ENCODE assay signal across 8 cellular contexts in genomic region chr5:149730620-149731331, GRCh38. TPM values are rescaled to one million over a fixed set of nuclear protein-coding genes. Genes with fewer than 3 reads are reported as not detected.
A peak's percentile ranks its signal among the peaks of the same experiment; 100 is the strongest.
DNase-seq lines count a peak whose midpoint lies in the region; ATAC-seq and TF ChIP-seq lines count a peak whose summit lies in the region.

No MANE protein-coding gene starts in this region.

- peak; percentile 40 for DNase-seq in NCI-H510A treated with DMSO at 0.1 percent for 48 hours (lab: John Stamatoyannopoulos, UW)
- no peak for DNase-seq in NCI-H510A (lab: John Stamatoyannopoulos, UW)
- DNase-seq in NCI-H146 (lab: John Stamatoyannopoulos, UW), result peak; percentile 64
- DNase-seq in activated T-cell treated with anti-CD3 and anti-CD28 coated beads for 1 hour (ENCODE audit: low read depth), result peak; percentile 28
- DNase-seq in erythroblast (lab: John Stamatoyannopoulos, UW), result peak; percentile 59 to 62
- peak; percentile 54 for DNase-seq in myocyte (ENCODE audit: low read depth)
- peak; percentile 53 for DNase-seq in stimulated activated naive B cell treated with anti-CD40 and anti-IgM and Interleukin-4, amounts not matched to agents 10 μg/mL and 1 μg/mL and 100 μg/mL, for 72 hours

- peak; percentile 29 for ATAC-seq in HG02610 (IDR thresholded peaks at IDR 0.05; ENCODE audit: unreplicated experiment)
- peak; percentile 54 to 57 for ATAC-seq in stimulated activated naive B cell treated with anti-CD40 and anti-IgM and Interleukin-4, amounts not matched to agents 10 μg/mL and 1 μg/mL and 100 μg/mL, for 72 hours (replicated peaks)

- H3K36me3 Mint-ChIP-seq in stimulated activated naive B cell treated with anti-CD40 and anti-IgM and Interleukin-4, amounts not matched to agents 10 μg/mL and 1 μg/mL and 100 μg/mL, for 72 hours, result peaks cover 0 to 4% of the 10 kb centered on the region in 2 donors

- TF ChIP-seq POLR2A in erythroblast (IDR thresholded peaks at IDR 0.05; ENCODE audit: low read length), result no peak

- H3K9me3 Mint-ChIP-seq in stimulated activated naive B cell treated with anti-CD40 and anti-IgM and Interleukin-4, amounts not matched to agents 10 μg/mL and 1 μg/mL and 100 μg/mL, for 72 hours, result no peaks in the 10 kb centered on the region

- peaks cover 2 to 14% of the 10 kb centered on the region in 2 donors for H3K4me1 Mint-ChIP-seq in stimulated activated naive B cell treated with anti-CD40 and anti-IgM and Interleukin-4, amounts not matched to agents 10 μg/mL and 1 μg/mL and 100 μg/mL, for 72 hours

- H3K4me3 Mint-ChIP-seq in stimulated activated naive B cell treated with anti-CD40 and anti-IgM and Interleukin-4, amounts not matched to agents 10 μg/mL and 1 μg/mL and 100 μg/mL, for 72 hours, result peak overlapping the region; percentile 88 to 97

- no peaks in the 10 kb centered on the region for H3K27me3 Mint-ChIP-seq in stimulated activated naive B cell treated with anti-CD40 and anti-IgM and Interleukin-4, amounts not matched to agents 10 μg/mL and 1 μg/mL and 100 μg/mL, for 72 hours

- H3K27ac Mint-ChIP-seq in stimulated activated naive B cell treated with anti-CD40 and anti-IgM and Interleukin-4, amounts not matched to agents 10 μg/mL and 1 μg/mL and 100 μg/mL, for 72 hours, result peak overlapping the region; percentile 92

RNA-seq across cellular contexts. Expression of gene PPARGC1B, which starts 0.7 kb away (rescaled TPM):
- total RNA-seq in myocyte, result 1.8 and 2.5 TPM in 2 replicates
- polyA plus RNA-seq in myocyte (2012), result 1.1 TPM
